ENCODE assay signal across 25 cellular contexts in the genomic region with DNA sequence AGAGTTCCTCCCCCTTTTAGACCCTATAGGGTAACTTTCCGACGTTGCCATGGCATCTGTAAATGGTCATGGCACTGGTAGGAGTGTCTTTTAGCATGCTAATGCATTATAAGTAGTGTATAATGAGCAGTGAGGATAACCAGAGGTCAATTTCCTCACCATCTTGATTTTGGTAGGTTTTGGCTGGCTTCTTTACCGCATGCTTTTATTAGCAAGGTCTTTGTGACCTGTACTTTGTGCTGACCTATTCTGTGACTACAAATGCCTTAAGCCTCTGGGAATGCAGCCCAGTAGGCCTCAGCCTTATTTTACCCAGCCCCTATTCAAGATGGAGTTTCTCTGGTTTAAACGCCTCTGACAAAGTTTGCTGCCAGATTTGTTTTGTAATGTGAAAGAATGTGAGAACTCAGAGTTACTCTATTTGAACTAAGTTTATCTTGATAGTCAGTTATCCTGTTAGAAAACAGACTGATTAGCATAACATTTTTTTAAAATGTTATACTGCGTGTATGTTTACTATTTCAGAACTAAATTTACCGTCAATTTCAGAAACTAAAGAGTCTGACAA.
DNase-seq lines count a peak whose midpoint lies in the region; ATAC-seq and TF ChIP-seq lines count a peak whose summit lies in the region.
"Had no signal": no experiment of that assay in that cellular context is flagged by ENCODE, and none has a peak within 500 bp of the region (broad histone marks: within the 10 kb centered on the region; RNA-seq: fewer than 3 reads in every experiment).

No MANE protein-coding gene starts in this region.

- H3K4me1 ChIP-seq in DND-41 (ENCODE audit: insufficient read depth, low read length) = peaks cover 51% of the 10 kb centered on the region
- H3K4me1 ChIP-seq in Panc1 (ENCODE audit: control insufficient read depth, insufficient read depth, low read length) = peaks cover 16% of the 10 kb centered on the region
- peaks cover 0 to 10% (median 3%) of the 10 kb centered on the region in 4 donors for H3K4me1 ChIP-seq in Peyer's patch
- peaks cover 5% of the 10 kb centered on the region; the same call in 1 of the 2 replicates for H3K4me1 ChIP-seq in GM23248 (ENCODE audit: insufficient read depth)
- H3K4me1 ChIP-seq: parathyroid adenoma had no signal

- H3K4me2 ChIP-seq in DND-41 (ENCODE audit: insufficient read depth, low read length) = no peak overlapping the region
- no peak overlapping the region for H3K4me2 ChIP-seq in GM23248 (ENCODE audit: unreplicated experiment)

- 95 to 96% methylated on average over 6 of the region's 6 CpGs for WGBS in GM23248 (ENCODE audit: low coverage in 1 of 2, low lambda C conversion rate in 2 of 2, missing lambda C conversion rate in 2 of 2), 2 experiments

- H3K79me2 ChIP-seq in DND-41 (ENCODE audit: insufficient read depth, low read length) (peaks cover 50% of the 10 kb centered on the region), GM23248 (ENCODE audit: insufficient read depth) (peaks cover 13% of the 10 kb centered on the region; the same call in 1 of the 2 replicates)
- H3K79me2 ChIP-seq: parathyroid adenoma had no signal

- H3K9me3 ChIP-seq in DND-41 (ENCODE audit: insufficient read depth, low read length, severe bottlenecking) = no peaks in the 10 kb centered on the region
- no peaks in the 10 kb centered on the region for H3K9me3 ChIP-seq in Panc1 (ENCODE audit: control insufficient read depth, insufficient read depth, low read depth, low read length)
- no peaks in the 10 kb centered on the region for H3K9me3 ChIP-seq in Peyer's patch
- H3K9me3 ChIP-seq in GM23248 (ENCODE audit: low read depth) = no peaks in the 10 kb centered on the region
- H3K9me3 ChIP-seq: esophagus muscularis mucosa, gastrocnemius medialis, right lobe of liver had no signal

- intact Hi-C loops in activated CD4-positive, alpha-beta T cell treated with anti-CD3 and anti-CD28 coated beads, Interleukin-2, amount 10 ng/mL, durations not matched to agents 24 days and 14 days (cut with micrococcal nuclease) = no loop called here
- intact Hi-C loops in Panc1 (cut with micrococcal nuclease; ENCODE audit: unreplicated experiment) = no loop called here

- H4K20me1 ChIP-seq in DND-41 (ENCODE audit: insufficient read depth, low read length) (no peaks in the 10 kb centered on the region), GM23248 (ENCODE audit: insufficient read depth) (no peaks in the 10 kb centered on the region)

- peak overlapping the region; percentile 64 for H3K27ac ChIP-seq in DND-41 (ENCODE audit: low read length)
- peak overlapping the region; percentile 98 for H3K27ac ChIP-seq in Panc1 (ENCODE audit: low read length)
- no peak overlapping the region for H3K27ac ChIP-seq in Peyer's patch
- H3K27ac ChIP-seq in GM23248 = no peak overlapping the region
- H3K27ac ChIP-seq: esophagus muscularis mucosa, gastrocnemius medialis, parathyroid adenoma, right lobe of liver had no signal

- peaks cover 10% of the 10 kb centered on the region for H3K36me3 Mint-ChIP-seq in activated CD4-positive, alpha-beta T cell treated with anti-CD3 and anti-CD28 coated beads, Interleukin-2, amount 10 ng/mL, durations not matched to agents 24 days and 14 days (ENCODE audit: low read depth)
- no peaks in the 10 kb centered on the region for H3K36me3 Mint-ChIP-seq in nephron progenitor cell (ENCODE audit: low read depth)

- peaks cover 35% of the 10 kb centered on the region for H3F3A ChIP-seq in GM23248 (ENCODE audit: insufficient read depth)

- no peaks in the 10 kb centered on the region for H3K27me3 Mint-ChIP-seq in activated CD4-positive, alpha-beta T cell treated with anti-CD3 and anti-CD28 coated beads, Interleukin-2, amount 10 ng/mL, durations not matched to agents 24 days and 14 days
- H3K27me3 Mint-ChIP-seq in nephron progenitor cell (ENCODE audit: low read depth, poor library complexity) = no peaks in the 10 kb centered on the region
- H3K27me3 Mint-ChIP-seq: CD4-positive, alpha-beta T cell had no signal

- H3K27me3 ChIP-seq in DND-41 (ENCODE audit: insufficient read depth, low read length, poor library complexity) (no peaks in the 10 kb centered on the region), Panc1 (ENCODE audit: control insufficient read depth, insufficient read depth, low read length) (no peaks in the 10 kb centered on the region), Peyer's patch (no peaks in the 10 kb centered on the region), GM23248 (replicated peaks; ENCODE audit: insufficient read depth) (no peaks in the 10 kb centered on the region)
- H3K27me3 ChIP-seq: esophagus muscularis mucosa had no signal

- H3K9ac ChIP-seq in DND-41 (ENCODE audit: low read depth, low read length) (peak overlapping the region; percentile 94; the same call in 1 of the 2 replicates), GM23248 (no peak overlapping the region)
- H3K9ac ChIP-seq: parathyroid adenoma had no signal

- no peak overlapping the region for H3K4me3 Mint-ChIP-seq in activated CD4-positive, alpha-beta T cell treated with anti-CD3 and anti-CD28 coated beads, Interleukin-2, amount 10 ng/mL, durations not matched to agents 24 days and 14 days
- H3K4me3 Mint-ChIP-seq in nephron progenitor cell = no peak overlapping the region

- H3K27ac Mint-ChIP-seq in activated CD4-positive, alpha-beta T cell treated with anti-CD3 and anti-CD28 coated beads, Interleukin-2, amount 10 ng/mL, durations not matched to agents 24 days and 14 days = peak overlapping the region; percentile 34
- peak overlapping the region; percentile 44 for H3K27ac Mint-ChIP-seq in nephron progenitor cell

- no peak for ATAC-seq in DND-41 (ENCODE audit: insufficient read depth, low read depth)
- ATAC-seq in Panc1 = no peak
- ATAC-seq: gastrocnemius medialis, right lobe of liver had no signal

- H3K4me3 ChIP-seq in DND-41 (ENCODE audit: low read depth in 1 of 2, low read length in 2 of 2) (no peak overlapping the region), Panc1 (ENCODE audit: low read depth in 2 of 2, low read length in 2 of 2) (no peak overlapping the region), Peyer's patch (no peak overlapping the region), GM23248 (no peak overlapping the region)
- H3K4me3 ChIP-seq: esophagus muscularis mucosa, gastrocnemius medialis, right lobe of liver had no signal

- no peak for TF ChIP-seq POLR2A in Peyer's patch (IDR thresholded peaks at IDR 0.05)

- TF ChIP-seq CTCF in DND-41 (IDR thresholded peaks at IDR 0.05; ENCODE audit: borderline replicate concordance, extremely low read depth, low read length, poor library complexity, severe bottlenecking) (no peak), Panc1 (IDR thresholded peaks at IDR 0.05) (no peak), nephron progenitor cell (IDR thresholded peaks at IDR 0.05) (no peak), Peyer's patch (IDR thresholded peaks at IDR 0.05) (no peak), GM13977 (IDR thresholded peaks at IDR 0.05; ENCODE audit: extremely low read depth, insufficient read depth, missing control alignments) (no peak)

- CTCF ChIA-PET in Panc1 (lab: Charles Lee) = no interaction called here

- POLR2A ChIA-PET in Panc1 (lab: Charles Lee) = no interaction called here

- no peak for DNase-seq in activated CD4-positive, alpha-beta T cell treated with anti-CD3 and anti-CD28 coated beads, Interleukin-2, amount 10 ng/mL, durations not matched to agents 24 days and 14 days
- no peak for DNase-seq in activated CD4-positive, alpha-beta T cell treated with anti-CD3 and anti-CD28 coated beads for 1 hour
- no peak for DNase-seq in DND-41
- DNase-seq in Panc1 (ENCODE audit: low read depth, low spot score) = no peak
- no peak for DNase-seq in nephron progenitor cell
- DNase-seq in Peyer's patch = no peak
- no peak for DNase-seq in GM23248
- DNase-seq in GM13977 (ENCODE audit: low spot score) = no peak
- DNase-seq: activated CD4-positive, CD25-positive, alpha-beta regulatory T cell treated with anti-CD3 and anti-CD28 coated beads, Interleukin-2, amount 50 U/mL, for 72 hours; activated naive CD4-positive, alpha-beta T cell treated with Interleukin-2 at 50 U/mL for 16 hours; CD4-positive, alpha-beta T cell; DMS153; effector CD8-positive, alpha-beta T cell; gastrocnemius medialis; GF-D8; GOT3; hypothalamus; KBM-7; NCI-H1694 treated with DMSO at 0.1 percent for 48 hours; NCI-H345; NK-92 treated with Interleukin-12 subunit alpha and Interleukin-12 subunit beta, amount 100 ng/mL, for 24 hours; right lobe of liver; stimulated activated CD8-positive, alpha-beta memory T cell treated with anti-CD3 and anti-CD28 coated beads, Interleukin-4, amount 100 ng/mL, for 48 hours had no signal

- no peaks in the 10 kb centered on the region for H3K9me3 Mint-ChIP-seq in activated CD4-positive, alpha-beta T cell treated with anti-CD3 and anti-CD28 coated beads, Interleukin-2, amount 10 ng/mL, durations not matched to agents 24 days and 14 days
- no peaks in the 10 kb centered on the region for H3K9me3 Mint-ChIP-seq in nephron progenitor cell
- H3K9me3 Mint-ChIP-seq: CD4-positive, alpha-beta T cell had no signal

- peaks cover 39% of the 10 kb centered on the region for H3K4me1 Mint-ChIP-seq in activated CD4-positive, alpha-beta T cell treated with anti-CD3 and anti-CD28 coated beads, Interleukin-2, amount 10 ng/mL, durations not matched to agents 24 days and 14 days
- peaks cover 49% of the 10 kb centered on the region for H3K4me1 Mint-ChIP-seq in nephron progenitor cell

- no peaks in the 10 kb centered on the region for H3K9me2 ChIP-seq in GM23248 (ENCODE audit: insufficient read depth)

- H2AFZ ChIP-seq in DND-41 (ENCODE audit: low read depth, low read length) (no peak overlapping the region), GM23248 (no peak overlapping the region)
- H2AFZ ChIP-seq: parathyroid adenoma had no signal

- no TSS peak for BruUV-seq in Panc1 (replicated peaks; lab: Mats Ljungman, UMichigan)

- H3K36me3 ChIP-seq in DND-41 (ENCODE audit: insufficient read depth, low read length) (peaks cover 8% of the 10 kb centered on the region; the same call in 1 of the 2 replicates), Panc1 (ENCODE audit: control insufficient read depth, insufficient read depth, low read length) (peaks cover 7% of the 10 kb centered on the region), Peyer's patch (no peaks in the 10 kb centered on the region), GM23248 (ENCODE audit: low read depth) (no peaks in the 10 kb centered on the region)
- H3K36me3 ChIP-seq: gastrocnemius medialis, right lobe of liver had no signal

- in situ Hi-C loops in Panc1 (cut with HindIII; ENCODE audit: low pct_unique_long_range_greater_than_20kb, low sequenced_read_pairs) = no loop called here
- in situ Hi-C loops in GM23248 (cut with MboI) = loop anchor here (25.0 kb wide), 3 partner anchors 824 to 1099 kb away; a partner anchor contains a TSS
- in situ Hi-C loops in GM13977 (cut with MboI; ENCODE audit: low pct_unique_long_range_greater_than_20kb, low sequenced_read_pairs, unreplicated experiment) = loop anchor here (10.0 kb wide), 2 partner anchors 941 to 1101 kb away; a partner anchor contains a TSS

Comparison
In these comparisons a context has a peak if more than half of its experiments do, and no peak if none do; other contexts are left out.
1. H3K27ac ChIP-seq: peak in DND-41 (single experiment) and Panc1 (single experiment); none in Peyer's patch (0 of 4) and GM23248 (single experiment).